ENCODE assay signal across 19 cellular contexts in genomic region chr2:24925815-24926214, GRCh38.
"Had no signal": no experiment of that assay in that cellular context is flagged by ENCODE, and none has a peak within 500 bp of the region (broad histone marks: within the 10 kb centered on the region; RNA-seq: fewer than 3 reads in every experiment).

No MANE protein-coding gene starts in this region.

- H3K9ac ChIP-seq: neural progenitor cell had no signal

- H3K27ac ChIP-seq: body of pancreas, neural progenitor cell had no signal

- DNase-seq: activated CD4-positive, alpha-beta T cell treated with anti-CD3 and anti-CD28 coated beads, Interleukin-2, amount 50 U/mL, for 4 hours; activated CD8-positive, alpha-beta memory T cell treated with anti-CD3 and anti-CD28 coated beads, Interleukin-2, amount 50 U/mL, for 4 hours; activated gamma-delta T cell treated with Interleukin-2 at 50 U/mL for 16 hours; body of pancreas; effector CD4-positive, alpha-beta T cell; foreskin keratinocyte; hypothalamus; immature natural killer cell; mammary epithelial cell; natural killer cell; stimulated activated naive B cell treated with anti-CD40 and anti-IgM and Interleukin-4, amounts not matched to agents 10 μg/mL and 1 μg/mL and 100 μg/mL, for 72 hours; stomach; thyroid gland had no signal

- H3K36me3 ChIP-seq: esophagus muscularis mucosa, heart left ventricle, neural progenitor cell, right atrium auricular region, stomach, thyroid gland had no signal

- H3K4me2 ChIP-seq: neural progenitor cell had no signal

- H3K4me1 ChIP-seq: thyroid gland had no signal

- H3K27me3 ChIP-seq: body of pancreas, esophagus muscularis mucosa, foreskin keratinocyte, heart left ventricle, right atrium auricular region, thyroid gland had no signal

- FAIRE-seq: colon, kidney had no signal

- H3K4me3 ChIP-seq: body of pancreas, neural progenitor cell, thyroid gland had no signal

- H3K9me3 ChIP-seq: body of pancreas, esophagus muscularis mucosa, heart left ventricle, right atrium auricular region, stomach, thyroid gland had no signal
